ENCODE assay signal across 37 cellular contexts in the genomic region with DNA sequence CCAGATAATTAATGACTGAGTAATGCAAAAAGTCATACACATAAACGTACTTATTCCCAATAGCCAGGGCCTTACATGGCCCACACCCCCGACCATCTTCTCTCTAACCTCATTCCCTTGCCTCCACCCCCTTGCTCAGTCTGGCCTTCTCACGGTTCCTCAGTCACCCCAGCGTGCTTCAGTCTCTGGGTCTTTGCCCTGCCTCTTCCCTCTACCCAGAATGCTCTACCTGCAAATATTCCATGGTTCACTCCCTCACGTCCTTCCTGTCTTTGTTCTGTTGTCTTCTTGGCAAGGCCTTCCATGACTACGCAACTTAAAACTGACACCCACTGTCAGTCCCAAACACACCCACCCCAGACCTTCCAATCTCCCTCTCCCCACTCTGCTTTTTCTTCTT.
"Had no signal": no experiment of that assay in that cellular context is flagged by ENCODE, and none has a peak within 500 bp of the region (broad histone marks: within the 10 kb centered on the region; RNA-seq: fewer than 3 reads in every experiment).

No MANE protein-coding gene starts in this region.

- H3K27ac Mint-ChIP-seq: activated CD4-positive, alpha-beta memory T cell treated with anti-CD3 and anti-CD28 coated beads, Interleukin-2, amount 10 ng/mL, durations not matched to agents 7 days and 5 days; activated CD4-positive, alpha-beta T cell treated with anti-CD3 and anti-CD28 coated beads for 36 hours; activated CD4-positive, alpha-beta T cell treated with anti-CD3 and anti-CD28 coated beads, Interleukin-2, amount 10 ng/mL, durations not matched to agents 7 days and 5 days; activated CD8-positive, alpha-beta memory T cell treated with anti-CD3 and anti-CD28 coated beads, Interleukin-2, amount 10 ng/mL, durations not matched to agents 7 days and 5 days; activated CD8-positive, alpha-beta T cell treated with anti-CD3 and anti-CD28 coated beads, Interleukin-2, amount 10 ng/mL, durations not matched to agents 7 days and 5 days; activated naive CD4-positive, alpha-beta T cell treated with anti-CD3 and anti-CD28 coated beads for 36 hours; activated naive CD4-positive, alpha-beta T cell treated with anti-CD3 and anti-CD28 coated beads, Interleukin-2, amount 50 U/mL, for 72 hours; activated naive CD8-positive, alpha-beta T cell treated with anti-CD3 and anti-CD28 coated beads for 36 hours; activated T-cell treated with anti-CD3 and anti-CD28 coated beads, Interleukin-2, amount 50 U/mL, for 24 hours; activated T-helper 17 cell treated with anti-CD3 and anti-CD28 coated beads, Interleukin-2, amount 50 U/mL, for 72 hours; T-helper 1 cell treated with Interleukin-12 subunit alpha and Interleukin-12 subunit beta and Interleukin-4 antibody, amounts not matched to agents 30 μg/mL and 1 μg/mL, for 36 hours; T-helper 2 cell treated with Interferon-gamma antibody and Interleukin-4, amounts not matched to agents 5 μg/mL and 100 μg/mL, for 36 hours had no signal

- DNase-seq: activated CD4-positive, alpha-beta memory T cell treated with anti-CD3 and anti-CD28 coated beads, Interleukin-2, amount 10 ng/mL, durations not matched to agents 7 days and 5 days; activated CD4-positive, alpha-beta T cell treated with anti-CD3 and anti-CD28 coated beads for 1 hour; activated CD4-positive, alpha-beta T cell treated with anti-CD3 and anti-CD28 coated beads for 36 hours; activated CD4-positive, alpha-beta T cell treated with anti-CD3 and anti-CD28 coated beads for 48 hours; activated CD4-positive, alpha-beta T cell treated with anti-CD3 and anti-CD28 coated beads, Interleukin-2, amount 10 ng/mL, durations not matched to agents 7 days and 5 days; activated CD4-positive, alpha-beta T cell treated with anti-CD3 and anti-CD28 coated beads, Interleukin-2, amount 50 U/mL, for 48 hours; activated CD4-positive, CD25-positive, alpha-beta regulatory T cell; activated CD8-positive, alpha-beta memory T cell treated with anti-CD3 and anti-CD28 coated beads for 24 hours; activated CD8-positive, alpha-beta memory T cell treated with anti-CD3 and anti-CD28 coated beads, Interleukin-2, amount 10 ng/mL, durations not matched to agents 7 days and 5 days; activated CD8-positive, alpha-beta memory T cell treated with anti-CD3 and anti-CD28 coated beads, Interleukin-2, amount 50 U/mL, for 48 hours; activated CD8-positive, alpha-beta T cell treated with anti-CD3 and anti-CD28 coated beads, Interleukin-2, amount 10 ng/mL, durations not matched to agents 7 days and 5 days; activated effector memory CD4-positive, alpha-beta T cell treated with anti-CD3 and anti-CD28 coated beads, Interleukin-2, amount 50 U/mL, for 16 hours; activated gamma-delta T cell treated with Interleukin-2 at 50 U/mL for 16 hours; activated naive CD4-positive, alpha-beta T cell; activated naive CD4-positive, alpha-beta T cell treated with anti-CD3 and anti-CD28 coated beads for 36 hours; activated naive CD4-positive, alpha-beta T cell treated with anti-CD3 and anti-CD28 coated beads, Interleukin-2, amount 50 U/mL, for 16 hours; activated naive CD8-positive, alpha-beta T cell treated with anti-CD3 and anti-CD28 coated beads for 36 hours; activated T-cell treated with anti-CD3 and anti-CD28 coated beads, Interleukin-2, amount 50 U/mL, for 24 hours; activated T-cell treated with anti-CD3 and anti-CD28 coated beads, Interleukin-2, amount 50 U/mL, for 48 hours; adrenal gland; amniotic stem cell; aorta; body of pancreas; brain microvascular endothelial cell; central memory CD4-positive, alpha-beta T cell; T-helper 1 cell; T-helper 2 cell; T-helper 9 cell had no signal

- H3K4me1 Mint-ChIP-seq: activated CD4-positive, alpha-beta memory T cell treated with anti-CD3 and anti-CD28 coated beads, Interleukin-2, amount 10 ng/mL, durations not matched to agents 7 days and 5 days; activated CD4-positive, alpha-beta T cell treated with anti-CD3 and anti-CD28 coated beads for 36 hours; activated CD4-positive, alpha-beta T cell treated with anti-CD3 and anti-CD28 coated beads, Interleukin-2, amount 10 ng/mL, durations not matched to agents 7 days and 5 days; activated CD8-positive, alpha-beta memory T cell treated with anti-CD3 and anti-CD28 coated beads, Interleukin-2, amount 10 ng/mL, durations not matched to agents 7 days and 5 days; activated naive CD8-positive, alpha-beta T cell treated with anti-CD3 and anti-CD28 coated beads for 36 hours; activated T-helper 17 cell treated with anti-CD3 and anti-CD28 coated beads, Interleukin-2, amount 50 U/mL, for 72 hours had no signal

- H3K4me3 ChIP-seq: adrenal gland, body of pancreas, breast epithelium had no signal

- ATAC-seq: activated CD4-positive, alpha-beta T cell treated with anti-CD3 and anti-CD28 coated beads for 36 hours; activated CD4-positive, CD25-positive, alpha-beta regulatory T cell treated with anti-CD3 and anti-CD28 coated beads, Interleukin-2, amount 50 U/mL, for 24 hours; activated CD8-positive, alpha-beta memory T cell treated with anti-CD3 and anti-CD28 coated beads, Interleukin-2, amount 10 ng/mL, durations not matched to agents 7 days and 5 days; activated CD8-positive, alpha-beta T cell treated with anti-CD3 and anti-CD28 coated beads, Interleukin-2, amount 10 ng/mL, durations not matched to agents 7 days and 5 days; activated naive CD4-positive, alpha-beta T cell treated with anti-CD3 and anti-CD28 coated beads, Interleukin-2, amount 50 U/mL, for 72 hours; activated T-helper 17 cell treated with anti-CD3 and anti-CD28 coated beads, Interleukin-2, amount 50 U/mL, for 72 hours; body of pancreas had no signal

- H3K36me3 ChIP-seq: adrenal gland, brain microvascular endothelial cell, breast epithelium had no signal

- H3K36me3 Mint-ChIP-seq: activated CD8-positive, alpha-beta memory T cell treated with anti-CD3 and anti-CD28 coated beads, Interleukin-2, amount 10 ng/mL, durations not matched to agents 7 days and 5 days; activated naive CD4-positive, alpha-beta T cell treated with anti-CD3 and anti-CD28 coated beads, Interleukin-2, amount 50 U/mL, for 72 hours; activated naive CD8-positive, alpha-beta T cell treated with anti-CD3 and anti-CD28 coated beads for 36 hours had no signal

- H3K9me3 Mint-ChIP-seq: activated naive CD4-positive, alpha-beta T cell treated with anti-CD3 and anti-CD28 coated beads for 36 hours; activated naive CD8-positive, alpha-beta T cell treated with anti-CD3 and anti-CD28 coated beads for 36 hours; activated T-cell treated with anti-CD3 and anti-CD28 coated beads, Interleukin-2, amount 50 U/mL, for 24 hours; activated T-helper 17 cell treated with anti-CD3 and anti-CD28 coated beads, Interleukin-2, amount 50 U/mL, for 72 hours; T-helper 1 cell treated with Interleukin-12 subunit alpha and Interleukin-12 subunit beta and Interleukin-4 antibody, amounts not matched to agents 30 μg/mL and 1 μg/mL, for 36 hours had no signal

- H3K9me3 ChIP-seq: adrenal gland, body of pancreas, breast epithelium had no signal

- H3K4me1 ChIP-seq: adrenal gland, body of pancreas, breast epithelium had no signal

- H3K27me3 ChIP-seq: adrenal gland, body of pancreas, brain microvascular endothelial cell, breast epithelium had no signal

- H3K27me3 Mint-ChIP-seq: activated CD4-positive, alpha-beta memory T cell treated with anti-CD3 and anti-CD28 coated beads, Interleukin-2, amount 10 ng/mL, durations not matched to agents 7 days and 5 days; activated CD4-positive, alpha-beta T cell treated with anti-CD3 and anti-CD28 coated beads, Interleukin-2, amount 10 ng/mL, durations not matched to agents 7 days and 5 days; activated CD8-positive, alpha-beta memory T cell treated with anti-CD3 and anti-CD28 coated beads, Interleukin-2, amount 10 ng/mL, durations not matched to agents 7 days and 5 days; activated T-cell treated with anti-CD3 and anti-CD28 coated beads, Interleukin-2, amount 50 U/mL, for 24 hours; activated T-helper 17 cell treated with anti-CD3 and anti-CD28 coated beads, Interleukin-2, amount 50 U/mL, for 72 hours had no signal

- FAIRE-seq: astrocyte, TTC549 had no signal

- H3K27ac ChIP-seq: adrenal gland, body of pancreas, brain microvascular endothelial cell, breast epithelium, VCaP had no signal

- H3K4me3 Mint-ChIP-seq: activated CD4-positive, alpha-beta memory T cell treated with anti-CD3 and anti-CD28 coated beads, Interleukin-2, amount 10 ng/mL, durations not matched to agents 7 days and 5 days; activated CD4-positive, alpha-beta T cell treated with anti-CD3 and anti-CD28 coated beads for 36 hours; activated CD4-positive, alpha-beta T cell treated with anti-CD3 and anti-CD28 coated beads, Interleukin-2, amount 10 ng/mL, durations not matched to agents 7 days and 5 days; activated CD8-positive, alpha-beta memory T cell treated with anti-CD3 and anti-CD28 coated beads, Interleukin-2, amount 10 ng/mL, durations not matched to agents 7 days and 5 days; activated CD8-positive, alpha-beta T cell treated with anti-CD3 and anti-CD28 coated beads, Interleukin-2, amount 10 ng/mL, durations not matched to agents 7 days and 5 days; activated naive CD4-positive, alpha-beta T cell treated with anti-CD3 and anti-CD28 coated beads for 36 hours; activated naive CD8-positive, alpha-beta T cell treated with anti-CD3 and anti-CD28 coated beads for 36 hours; activated T-cell treated with anti-CD3 and anti-CD28 coated beads, Interleukin-2, amount 50 U/mL, for 24 hours; activated T-helper 17 cell treated with anti-CD3 and anti-CD28 coated beads, Interleukin-2, amount 50 U/mL, for 72 hours; T-helper 1 cell treated with Interleukin-12 subunit alpha and Interleukin-12 subunit beta and Interleukin-4 antibody, amounts not matched to agents 30 μg/mL and 1 μg/mL, for 36 hours; T-helper 2 cell treated with Interferon-gamma antibody and Interleukin-4, amounts not matched to agents 5 μg/mL and 100 μg/mL, for 36 hours had no signal
